ENCODE assay signal across 1 cellular context in the genomic region with DNA sequence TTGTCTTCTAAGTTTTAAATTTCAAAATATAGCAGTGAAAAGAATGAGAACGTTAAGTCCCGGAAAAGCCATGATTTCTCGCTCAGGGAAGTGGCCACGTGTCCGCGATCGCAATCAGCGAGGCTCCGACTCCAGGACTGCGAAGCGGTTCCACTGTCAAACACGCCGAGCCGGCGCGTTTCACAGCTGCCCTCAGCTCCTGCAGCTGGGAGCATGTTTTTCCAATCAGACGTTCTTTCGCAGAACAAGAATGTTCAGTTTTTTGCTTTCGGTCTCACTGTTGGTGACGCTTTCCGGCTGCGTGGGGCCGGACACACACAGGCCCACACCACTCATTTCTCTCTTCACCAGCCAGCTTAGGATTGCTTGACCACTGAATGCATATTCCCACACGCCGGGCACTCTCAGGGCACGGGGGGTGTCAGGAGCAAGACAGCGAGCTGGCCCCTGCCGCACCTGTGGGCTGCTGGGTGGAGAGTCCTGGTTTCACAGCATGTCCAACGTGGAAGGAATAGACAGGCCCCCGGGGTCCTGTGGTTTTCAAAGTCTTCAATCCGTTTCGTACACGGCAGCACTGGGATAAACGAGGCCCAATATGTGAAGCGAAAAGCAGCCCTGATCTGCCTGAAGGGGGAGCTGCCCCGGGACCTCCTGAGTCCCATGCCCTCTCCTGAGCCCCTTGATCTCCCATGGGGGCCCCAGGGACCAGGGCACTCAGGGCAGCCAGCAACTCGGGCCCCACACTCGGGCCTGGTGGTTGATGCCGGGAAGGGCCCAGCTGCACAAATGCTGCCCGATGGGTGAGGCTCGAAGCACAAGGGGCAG.
TF ChIP-seq lines count a peak whose summit lies in the region.

No MANE protein-coding gene starts in this region.

TF ChIP-seq in IMR-90, 13 proteins besides CTCF, POLR2A, EP300 and RAD21:
- no peak for TF ChIP-seq MAZ (IDR thresholded peaks at IDR 0.05; ENCODE audit: borderline replicate concordance, low read depth, low read length)
- TF ChIP-seq MXI1 (IDR thresholded peaks at IDR 0.05; ENCODE audit: borderline replicate concordance, low read depth, low read length): no peak
- TF ChIP-seq, protein P1, sequence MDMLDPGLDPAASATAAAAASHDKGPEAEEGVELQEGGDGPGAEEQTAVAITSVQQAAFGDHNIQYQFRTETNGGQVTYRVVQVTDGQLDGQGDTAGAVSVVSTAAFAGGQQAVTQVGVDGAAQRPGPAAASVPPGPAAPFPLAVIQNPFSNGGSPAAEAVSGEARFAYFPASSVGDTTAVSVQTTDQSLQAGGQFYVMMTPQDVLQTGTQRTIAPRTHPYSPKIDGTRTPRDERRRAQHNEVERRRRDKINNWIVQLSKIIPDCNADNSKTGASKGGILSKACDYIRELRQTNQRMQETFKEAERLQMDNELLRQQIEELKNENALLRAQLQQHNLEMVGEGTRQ (IDR thresholded peaks at IDR 0.05; ENCODE audit: low read depth, low read length): no peak
- TF ChIP-seq BHLHE40 (IDR thresholded peaks at IDR 0.05; ENCODE audit: low read depth, low read length): no peak
- no peak for TF ChIP-seq NFE2L2 (IDR thresholded peaks at IDR 0.05; ENCODE audit: low read depth, low read length)
